ENCODE assay signal across 1 cellular context in genomic region chr6:108156180-108156937, GRCh38.
TF ChIP-seq lines count a peak whose summit lies in the region.

No MANE protein-coding gene starts in this region.

TF ChIP-seq in GM23338, 12 proteins besides CTCF, POLR2A, EP300 and RAD21:
- TF ChIP-seq, protein P1, sequence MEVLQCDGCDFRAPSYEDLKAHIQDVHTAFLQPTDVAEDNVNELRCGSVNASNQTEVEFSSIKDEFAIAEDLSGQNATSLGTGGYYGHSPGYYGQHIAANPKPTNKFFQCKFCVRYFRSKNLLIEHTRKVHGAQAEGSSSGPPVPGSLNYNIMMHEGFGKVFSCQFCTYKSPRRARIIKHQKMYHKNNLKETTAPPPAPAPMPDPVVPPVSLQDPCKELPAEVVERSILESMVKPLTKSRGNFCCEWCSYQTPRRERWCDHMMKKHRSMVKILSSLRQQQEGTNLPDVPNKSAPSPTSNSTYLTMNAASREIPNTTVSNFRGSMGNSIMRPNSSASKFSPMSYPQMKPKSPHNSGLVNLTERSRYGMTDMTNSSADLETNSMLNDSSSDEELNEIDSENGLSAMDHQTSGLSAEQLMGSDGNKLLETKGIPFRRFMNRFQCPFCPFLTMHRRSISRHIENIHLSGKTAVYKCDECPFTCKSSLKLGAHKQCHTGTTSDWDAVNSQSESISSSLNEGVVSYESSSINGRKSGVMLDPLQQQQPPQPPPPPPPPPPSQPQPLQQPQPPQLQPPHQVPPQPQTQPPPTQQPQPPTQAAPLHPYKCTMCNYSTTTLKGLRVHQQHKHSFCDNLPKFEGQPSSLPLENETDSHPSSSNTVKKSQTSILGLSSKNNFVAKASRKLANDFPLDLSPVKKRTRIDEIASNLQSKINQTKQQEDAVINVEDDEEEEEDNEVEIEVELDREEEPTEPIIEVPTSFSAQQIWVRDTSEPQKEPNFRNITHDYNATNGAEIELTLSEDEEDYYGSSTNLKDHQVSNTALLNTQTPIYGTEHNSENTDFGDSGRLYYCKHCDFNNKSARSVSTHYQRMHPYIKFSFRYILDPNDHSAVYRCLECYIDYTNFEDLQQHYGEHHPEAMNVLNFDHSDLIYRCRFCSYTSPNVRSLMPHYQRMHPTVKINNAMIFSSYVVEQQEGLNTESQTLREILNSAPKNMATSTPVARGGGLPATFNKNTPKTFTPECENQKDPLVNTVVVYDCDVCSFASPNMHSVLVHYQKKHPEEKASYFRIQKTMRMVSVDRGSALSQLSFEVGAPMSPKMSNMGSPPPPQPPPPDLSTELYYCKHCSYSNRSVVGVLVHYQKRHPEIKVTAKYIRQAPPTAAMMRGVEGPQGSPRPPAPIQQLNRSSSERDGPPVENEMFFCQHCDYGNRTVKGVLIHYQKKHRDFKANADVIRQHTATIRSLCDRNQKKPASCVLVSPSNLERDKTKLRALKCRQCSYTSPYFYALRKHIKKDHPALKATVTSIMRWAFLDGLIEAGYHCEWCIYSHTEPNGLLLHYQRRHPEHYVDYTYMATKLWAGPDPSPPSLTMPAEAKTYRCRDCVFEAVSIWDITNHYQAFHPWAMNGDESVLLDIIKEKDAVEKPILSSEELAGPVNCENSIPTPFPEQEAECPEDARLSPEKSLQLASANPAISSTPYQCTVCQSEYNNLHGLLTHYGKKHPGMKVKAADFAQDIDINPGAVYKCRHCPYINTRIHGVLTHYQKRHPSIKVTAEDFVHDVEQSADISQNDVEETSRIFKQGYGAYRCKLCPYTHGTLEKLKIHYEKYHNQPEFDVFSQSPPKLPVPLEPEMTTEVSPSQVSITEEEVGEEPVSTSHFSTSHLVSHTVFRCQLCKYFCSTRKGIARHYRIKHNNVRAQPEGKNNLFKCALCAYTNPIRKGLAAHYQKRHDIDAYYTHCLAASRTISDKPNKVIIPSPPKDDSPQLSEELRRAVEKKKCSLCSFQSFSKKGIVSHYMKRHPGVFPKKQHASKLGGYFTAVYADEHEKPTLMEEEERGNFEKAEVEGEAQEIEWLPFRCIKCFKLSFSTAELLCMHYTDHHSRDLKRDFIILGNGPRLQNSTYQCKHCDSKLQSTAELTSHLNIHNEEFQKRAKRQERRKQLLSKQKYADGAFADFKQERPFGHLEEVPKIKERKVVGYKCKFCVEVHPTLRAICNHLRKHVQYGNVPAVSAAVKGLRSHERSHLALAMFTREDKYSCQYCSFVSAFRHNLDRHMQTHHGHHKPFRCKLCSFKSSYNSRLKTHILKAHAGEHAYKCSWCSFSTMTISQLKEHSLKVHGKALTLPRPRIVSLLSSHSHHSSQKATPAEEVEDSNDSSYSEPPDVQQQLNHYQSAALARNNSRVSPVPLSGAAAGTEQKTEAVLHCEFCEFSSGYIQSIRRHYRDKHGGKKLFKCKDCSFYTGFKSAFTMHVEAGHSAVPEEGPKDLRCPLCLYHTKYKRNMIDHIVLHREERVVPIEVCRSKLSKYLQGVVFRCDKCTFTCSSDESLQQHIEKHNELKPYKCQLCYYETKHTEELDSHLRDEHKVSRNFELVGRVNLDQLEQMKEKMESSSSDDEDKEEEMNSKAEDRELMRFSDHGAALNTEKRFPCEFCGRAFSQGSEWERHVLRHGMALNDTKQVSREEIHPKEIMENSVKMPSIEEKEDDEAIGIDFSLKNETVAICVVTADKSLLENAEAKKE (CRISPR knock-in tag; IDR thresholded peaks at IDR 0.05): no peak
- TF ChIP-seq EZH2 (IDR thresholded peaks at IDR 0.05; ENCODE audit: low read depth, unreplicated experiment): peak; percentile 27
- no peak for TF ChIP-seq ETS1 (IDR thresholded peaks at IDR 0.05)
- TF ChIP-seq ZNF114 (CRISPR knock-in tag; IDR thresholded peaks at IDR 0.05): no peak
- no peak for TF ChIP-seq ZNF331 (CRISPR knock-in tag; IDR thresholded peaks at IDR 0.05; ENCODE audit: low read depth)
- TF ChIP-seq JUNB (IDR thresholded peaks at IDR 0.05; ENCODE audit: unreplicated experiment): no peak
- TF ChIP-seq POLR2AphosphoS5 (IDR thresholded peaks at IDR 0.05; ENCODE audit: low read depth): no peak
